ENCODE assay signal across 8 cellular contexts in the genomic region with DNA sequence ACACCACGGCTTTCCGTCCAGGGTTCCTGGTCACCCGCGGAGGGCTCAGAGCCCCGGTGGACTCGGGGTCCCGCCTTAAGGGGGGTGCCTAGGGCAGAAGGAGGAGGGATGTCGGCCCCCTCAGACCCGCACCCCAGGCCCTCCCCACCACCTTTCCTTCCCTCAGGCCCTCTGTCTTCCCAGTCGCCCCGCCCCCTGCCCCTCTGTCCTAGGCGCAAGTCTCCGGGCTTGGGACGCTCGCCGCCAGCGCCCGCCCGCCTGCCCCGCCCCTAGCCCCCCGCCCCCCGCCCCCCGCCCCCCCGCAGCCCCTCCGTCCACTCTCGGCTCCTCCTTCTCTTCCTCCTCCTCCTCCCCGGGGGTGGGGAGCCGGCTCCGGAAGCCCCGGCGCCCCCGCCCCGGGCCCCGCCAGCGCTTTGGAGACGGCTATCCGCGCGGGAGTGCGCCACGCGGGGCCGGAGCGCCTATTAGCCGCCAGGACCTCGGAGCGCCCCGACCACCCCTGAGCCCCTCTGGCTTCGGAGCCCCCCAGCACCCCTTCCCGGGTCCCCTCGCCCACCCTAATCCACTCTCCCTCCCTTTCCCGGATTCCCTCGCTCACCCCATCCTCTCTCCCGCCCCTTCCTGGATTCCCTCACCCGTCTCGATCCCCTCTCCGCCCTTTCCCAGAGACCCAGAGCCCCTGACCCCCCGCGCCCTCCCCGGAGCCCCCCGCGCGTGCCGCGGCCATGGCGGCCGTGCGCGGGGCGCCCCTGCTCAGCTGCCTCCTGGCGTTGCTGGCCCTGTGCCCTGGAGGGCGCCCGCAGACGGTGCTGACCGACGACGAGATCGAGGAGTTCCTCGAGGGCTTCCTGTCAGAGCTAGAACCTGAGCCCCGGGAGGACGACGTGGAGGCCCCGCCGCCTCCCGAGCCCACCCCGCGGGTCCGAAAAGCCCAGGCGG. TPM values are rescaled to one million over a fixed set of nuclear protein-coding genes. Genes with fewer than 3 reads are reported as not detected.
DNase-seq lines count a peak whose midpoint lies in the region; ATAC-seq and TF ChIP-seq lines count a peak whose summit lies in the region.

A gene (plus strand): TSS at position 405 of the 939 bp plus-strand sequence. CDS start 321 bp downstream, at position 726.

- H2BK15ac ChIP-seq in mesendoderm (replicated peaks; ENCODE audit: low read depth) = no peak within 1 kb of the TSS

- H2AK5ac ChIP-seq in mesendoderm (ENCODE audit: low read length) = no peak within 1 kb of the TSS

- no peaks in the 10 kb centered on the region for H3K9me3 ChIP-seq in tibial artery

- H3K4me2 ChIP-seq in mesendoderm (ENCODE audit: low read length) = peak within 1 kb of the TSS; percentile 7

- H4K5ac ChIP-seq in mesendoderm (ENCODE audit: low read length) = no peak within 1 kb of the TSS

- DNase-seq in ELR (ENCODE audit: low read depth) (peak; percentile 72), SK-N-DZ (ENCODE audit: low spot score) (peak; percentile 47), ecto neural progenitor cell (ENCODE audit: low spot score) (peak; percentile 77), mesendoderm (peak; percentile 64), tibial artery (peak in 1 of 2 donors; percentile 77), Calu3 (no peak)

- peak within 1 kb of the TSS; percentile 50 for H3K9ac ChIP-seq in mesendoderm (ENCODE audit: low read length)

- no peaks in the 10 kb centered on the region for H3K36me3 Mint-ChIP-seq in Calu3 (ENCODE audit: insufficient read depth, unreplicated experiment)

- CTCF ChIA-PET in Calu3 (lab: Charles Lee) = interaction anchor here (0.7 kb wide), 1 partner anchor 54 kb away, joined by 4 read pairs; no protein-coding TSS in a partner anchor

- H3K27me3 Mint-ChIP-seq in Calu3 (ENCODE audit: unreplicated experiment) = peaks cover 66% of the 10 kb centered on the region

- H3K56ac ChIP-seq in mesendoderm (ENCODE audit: low read length) = peak within 1 kb of the TSS; percentile 81

- peak within 1 kb of the TSS; percentile 77 for H3K18ac ChIP-seq in mesendoderm (ENCODE audit: low read length)

- H3K4me1 Mint-ChIP-seq in Calu3 (ENCODE audit: low read depth, unreplicated experiment) = peaks cover 6% of the 10 kb centered on the region

- no TSS peak for BruUV-seq in Calu3 (replicated peaks; lab: Mats Ljungman, UMichigan)

- no CpG with 5 or more reads among the region's 89 CpGs for WGBS in mesendoderm (ENCODE audit: extremely low coverage, insufficient coverage, low lambda C conversion rate)

- H3K4me1 ChIP-seq in mesendoderm (ENCODE audit: control insufficient read depth, low read depth, low read length) (no peaks in the 10 kb centered on the region), tibial artery (peaks cover 12 to 99% (median 82%) of the 10 kb centered on the region in 4 donors)

- H3K27ac ChIP-seq in mesendoderm (ENCODE audit: low read depth, low read length) (no peak within 1 kb of the TSS), tibial artery (peak within 1 kb of the TSS; percentile 98 to 100)

- no peaks in the 10 kb centered on the region for H3K36me3 ChIP-seq in mesendoderm (ENCODE audit: control insufficient read depth, insufficient read depth, low read length)
- peaks cover 3 to 26% (median 24%) of the 10 kb centered on the region in 3 donors for H3K36me3 ChIP-seq in tibial artery

- no peak within 1 kb of the TSS for H4K8ac ChIP-seq in mesendoderm (ENCODE audit: low read depth, low read length)

- peak within 1 kb of the TSS; percentile 44 for H3K4me3 ChIP-seq in mesendoderm (ENCODE audit: low read length)
- peak within 1 kb of the TSS; percentile 52 to 58 for H3K4me3 ChIP-seq in tibial artery

- no peaks in the 10 kb centered on the region for H3K79me1 ChIP-seq in mesendoderm (ENCODE audit: low read length)

- no peak within 1 kb of the TSS for H3K23ac ChIP-seq in mesendoderm (ENCODE audit: low read length)

- no peak within 1 kb of the TSS for H2BK5ac ChIP-seq in mesendoderm (ENCODE audit: low read length)

- no peak within 1 kb of the TSS for H3K4me3 Mint-ChIP-seq in Calu3 (ENCODE audit: low read depth, unreplicated experiment)

- no peak within 1 kb of the TSS for H3K27ac Mint-ChIP-seq in Calu3 (ENCODE audit: unreplicated experiment)

- H3K4ac ChIP-seq in mesendoderm (ENCODE audit: low read depth, low read length) = peak within 1 kb of the TSS; percentile 56

- no peaks in the 10 kb centered on the region for H3K27me3 ChIP-seq in mesendoderm (ENCODE audit: insufficient read depth, low read length, poor library complexity)
- H3K27me3 ChIP-seq in tibial artery = no peaks in the 10 kb centered on the region

- ATAC-seq in HG02973 (IDR thresholded peaks at IDR 0.05; ENCODE audit: unreplicated experiment) = no peak
- ATAC-seq in GM18498 (IDR thresholded peaks at IDR 0.05; ENCODE audit: unreplicated experiment) = no peak

- H3K79me2 ChIP-seq in mesendoderm (ENCODE audit: control insufficient read depth, insufficient read depth, low read length) = no peaks in the 10 kb centered on the region

- no peak for TF ChIP-seq CTCF in tibial artery (IDR thresholded peaks at IDR 0.05)
- TF ChIP-seq CTCF in Calu3 (IDR thresholded peaks at IDR 0.05; ENCODE audit: unreplicated experiment) = no peak

- intact Hi-C loops in tibial artery (cut with DNase I; ENCODE audit: low total_unique reads) = loop anchor here (2.0 kb wide), 1 partner anchor 21 kb away; a partner anchor contains a TSS
- intact Hi-C loops in Calu3 (cut with micrococcal nuclease; ENCODE audit: unreplicated experiment) = no loop called here

- H2BK120ac ChIP-seq in mesendoderm (ENCODE audit: low read depth, low read length) = no peak within 1 kb of the TSS

- H3K9me3 Mint-ChIP-seq in Calu3 (ENCODE audit: low read depth, unreplicated experiment) = no peaks in the 10 kb centered on the region

RNA-seq across cellular contexts. Expression of the gene that starts here (rescaled TPM):
- polyA plus RNA-seq in SK-N-DZ (2014; cell fraction: cytosol; rRNA removed) = 7.9 and 10.0 TPM in 2 replicates
- 55.9 and 111 TPM in 2 replicates for polyA plus RNA-seq in SK-N-DZ (2014; cell fraction: nucleus; rRNA removed)
- polyA plus RNA-seq in mesendoderm (2013, experiment 1 of 2) = 19.7 TPM
- polyA plus RNA-seq in mesendoderm (2013, experiment 2 of 2) = 20.4 TPM
- not detected in 2 replicates for total RNA-seq in Calu3 (2022)
